In the genomic region with DNA sequence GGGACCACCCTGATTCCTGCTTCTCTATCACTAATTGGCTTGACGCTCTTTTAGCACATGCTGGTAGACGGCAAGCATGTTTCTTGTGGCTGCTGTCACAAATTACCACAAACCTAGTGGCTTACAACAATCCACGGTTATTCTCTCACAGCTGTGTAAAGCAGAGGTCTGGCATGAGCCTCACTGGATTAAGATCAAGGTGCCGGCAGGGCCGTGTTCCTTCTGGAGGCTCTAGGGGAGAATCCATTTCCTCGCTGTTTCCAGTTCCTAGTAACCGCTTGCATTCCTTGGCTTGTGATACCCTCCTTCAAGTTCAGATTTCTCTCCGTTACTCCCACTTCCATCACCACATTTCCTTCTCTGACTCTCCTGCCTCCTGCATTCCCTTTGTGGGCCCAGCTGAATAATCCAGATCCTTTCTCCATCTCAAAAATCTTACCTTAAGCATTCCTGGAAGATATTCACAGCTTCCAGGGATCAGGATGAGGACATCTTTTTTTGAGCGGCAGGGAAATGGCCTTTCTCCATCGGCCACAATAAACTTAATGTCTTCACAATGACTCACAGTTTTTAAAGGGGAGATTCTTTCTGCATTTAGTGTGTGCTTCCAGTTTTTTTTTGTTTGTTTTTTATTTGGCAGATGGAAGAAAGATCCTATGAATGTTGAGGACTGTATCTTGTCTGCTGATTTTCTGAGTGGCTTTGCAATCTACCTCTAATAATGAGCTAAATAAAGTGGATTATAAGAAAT, we compare ENCODE assay signal across 29 cellular contexts. TPM values are rescaled to one million over a fixed set of nuclear protein-coding genes. Genes with fewer than 3 reads are reported as not detected.
DNase-seq lines count a peak whose midpoint lies in the region; ATAC-seq, FAIRE-seq and TF ChIP-seq lines count a peak whose summit lies in the region.
"Had no signal": no experiment of that assay in that cellular context is flagged by ENCODE, and none has a peak within 500 bp of the region (broad histone marks: within the 10 kb centered on the region; RNA-seq: fewer than 3 reads in every experiment).

No MANE protein-coding gene starts in this region.

- no peaks in the 10 kb centered on the region for H3K36me3 Mint-ChIP-seq in T-helper 17 cell (ENCODE audit: low read depth)
- H3K36me3 Mint-ChIP-seq: activated CD4-positive, alpha-beta memory T cell treated with anti-CD3 and anti-CD28 coated beads for 36 hours; CD4-positive, CD25-positive, alpha-beta regulatory T cell had no signal

- peak overlapping the region; percentile 61 for H3K27ac Mint-ChIP-seq in T-helper 17 cell
- H3K27ac Mint-ChIP-seq: activated CD4-positive, alpha-beta memory T cell treated with anti-CD3 and anti-CD28 coated beads for 36 hours; activated T-cell treated with anti-CD3 and anti-CD28 coated beads, Interleukin-2, amount 50 U/mL, for 72 hours; CD4-positive, CD25-positive, alpha-beta regulatory T cell; T-helper 1 cell treated with Interleukin-12 subunit alpha and Interleukin-12 subunit beta and Interleukin-4 antibody, amounts not matched to agents 30 μg/mL and 1 μg/mL, for 36 hours had no signal

- no peak for FAIRE-seq in H54 (lab: Jason Lieb, UNC)
- FAIRE-seq: GM12878, keratinocyte had no signal

- TF ChIP-seq POLR2A in H54 (IDR thresholded peaks at IDR 0.05; ENCODE audit: low read depth, low read length) (no peak), lower leg skin (IDR thresholded peaks at IDR 0.05) (no peak)

- intact Hi-C loops in lower leg skin (cut with DNase I; ENCODE audit: low total_unique reads), result no loop called here

- no peak for ATAC-seq in T-helper 17 cell
- ATAC-seq in GM21390 (IDR thresholded peaks at IDR 0.05; ENCODE audit: unreplicated experiment), result no peak
- ATAC-seq: activated T-cell treated with anti-CD3 and anti-CD28 coated beads, Interleukin-2, amount 50 U/mL, for 72 hours; GM12878; SK-N-SH treated with all-trans-retinoic acid at 6 μM for 48 hours had no signal

- TF ChIP-seq CTCF in fibroblast of mammary gland (conservative IDR thresholded peaks at IDR 0.05; ENCODE audit: control insufficient read depth, insufficient read depth, low read depth, low read length) (no peak), lower leg skin (IDR thresholded peaks at IDR 0.05) (no peak)

- DNase-seq in H54 (ENCODE audit: insufficient read length, low spot score) (peak; percentile 20), T-helper 17 cell (no peak), fibroblast of mammary gland (ENCODE audit: low read depth) (peak; percentile 22), lower leg skin (ENCODE audit: low spot score in 2 of 2) (no peak), NCI-H2227 treated with DMSO at 0.1 percent for 48 hours (lab: John Stamatoyannopoulos, UW) (no peak), foreskin melanocyte (no peak)
- DNase-seq: activated CD4-positive, alpha-beta memory T cell treated with anti-CD3 and anti-CD28 coated beads for 36 hours; activated CD4-positive, CD25-positive, alpha-beta regulatory T cell treated with anti-CD3 and anti-CD28 coated beads, Interleukin-2, amount 50 U/mL, for 72 hours; activated T-cell treated with anti-CD3 and anti-CD28 coated beads, Interleukin-2, amount 50 U/mL, for 72 hours; CD4-positive, CD25-positive, alpha-beta regulatory T cell; central memory CD4-positive, alpha-beta T cell; esophagus squamous epithelium; glutamatergic neuron; left ventricle myocardium inferior; NCI-H1092 treated with DMSO at 0.1 percent for 48 hours; NCI-H1694 treated with DMSO at 0.1 percent for 48 hours; NCI-H2171; NCI-H510A treated with DMSO at 0.1 percent for 48 hours; PC-9; stimulated activated CD4-positive, alpha-beta T cell treated with anti-CD3 and anti-CD28 coated beads, Interleukin-1b, Interleukin-23, amount 100 ng/mL, for 48 hours; stimulated activated naive CD4-positive, alpha-beta T cell treated with Interleukin-2 at 50 U/mL for 16 hours; upper lobe of left lung had no signal

- 83 to 89% methylated on average over 10 of the region's 10 CpGs for WGBS in lower leg skin, 2 donors

- peaks cover 48% of the 10 kb centered on the region for H3K27me3 Mint-ChIP-seq in T-helper 17 cell

- H3K4me3 ChIP-seq in fibroblast of mammary gland (ENCODE audit: control insufficient read depth, low read depth, low read length) (no peak overlapping the region), lower leg skin (ENCODE audit: low read depth, poor library complexity, severe bottlenecking) (no peak overlapping the region)
- H3K4me3 ChIP-seq: esophagus squamous epithelium, GM12878, left ventricle myocardium inferior, PC-9, suprapubic skin, upper lobe of left lung had no signal

- no peaks in the 10 kb centered on the region for H3K4me1 Mint-ChIP-seq in T-helper 17 cell
- H3K4me1 Mint-ChIP-seq: CD4-positive, CD25-positive, alpha-beta regulatory T cell had no signal

- no peak overlapping the region for H3K4me3 Mint-ChIP-seq in T-helper 17 cell
- H3K4me3 Mint-ChIP-seq: activated CD4-positive, alpha-beta memory T cell treated with anti-CD3 and anti-CD28 coated beads for 36 hours; activated T-cell treated with anti-CD3 and anti-CD28 coated beads, Interleukin-2, amount 50 U/mL, for 72 hours; CD4-positive, CD25-positive, alpha-beta regulatory T cell; neural crest cell; T-helper 1 cell treated with Interleukin-12 subunit alpha and Interleukin-12 subunit beta and Interleukin-4 antibody, amounts not matched to agents 30 μg/mL and 1 μg/mL, for 36 hours had no signal

- H3K9me3 ChIP-seq in T-helper 17 cell (ENCODE audit: control insufficient read depth, low read length, poor library complexity, severe bottlenecking), result no peaks in the 10 kb centered on the region
- H3K9me3 ChIP-seq: esophagus squamous epithelium, left ventricle myocardium inferior, suprapubic skin, upper lobe of left lung had no signal

RNA-seq across cellular contexts. Expression of gene BMP6, which starts 39.9 kb away (rescaled TPM):
- total RNA-seq in T-helper 17 cell, result 10 to 100 TPM in 1 of 2 donors, under 1 TPM in 1; 0.45 to 16.8 TPM
- total RNA-seq in lower leg skin, result 10 to 100 TPM in 1 of 4 donors, 1 to 10 TPM in 3; 1.7 to 11.2 (median 6.2) TPM
- total RNA-seq: PC-9 had no signal

Comparison
In these comparisons a context has a peak if more than half of its experiments do, and no peak if none do; other contexts are left out.
1. DNase-seq: peak in H54 (single experiment) and fibroblast of mammary gland (single experiment); none in T-helper 17 cell (0 of 3), lower leg skin (0 of 2), NCI-H2227 treated with DMSO at 0.1 percent for 48 hours (single experiment) and foreskin melanocyte (single experiment).